1 cellular context compared by ENCODE assay signal in genomic region chr19:18192673-18193387, GRCh38.
TF ChIP-seq lines count a peak whose summit lies in the region.

Gene MPV17L2 (plus strand): TSS chr19:18193218. CDS start chr19:18193282, 64 bp downstream.

TF ChIP-seq in K562, 482 proteins besides CTCF, POLR2A, EP300 and RAD21 (continued from another document and continues in another):
- TF ChIP-seq ARID3B (CRISPR knock-in tag; IDR thresholded peaks at IDR 0.05; ENCODE audit: borderline replicate concordance): no peak
- TF ChIP-seq ADNP (tag; IDR thresholded peaks at IDR 0.05): no peak
- TF ChIP-seq DPF2 (IDR thresholded peaks at IDR 0.05): no peak
- no peak for TF ChIP-seq FOXA3 (CRISPR knock-in tag; conservative IDR thresholded peaks at IDR 0.05 in 1 of 2, IDR thresholded peaks at IDR 0.05 in 1 of 2)
- no peak for TF ChIP-seq ZNF609 (CRISPR knock-in tag; IDR thresholded peaks at IDR 0.05; ENCODE audit: borderline replicate concordance)
- TF ChIP-seq KDM1A (IDR thresholded peaks at IDR 0.05): no peak
- TF ChIP-seq DEAF1 (CRISPR knock-in tag; IDR thresholded peaks at IDR 0.05): no peak
- TF ChIP-seq ZNF253 (CRISPR knock-in tag; conservative IDR thresholded peaks at IDR 0.05): no peak
- no peak for TF ChIP-seq BRD9 (IDR thresholded peaks at IDR 0.05; ENCODE audit: low read depth, partially characterized antibody)
- no peak for TF ChIP-seq ZNF41 (CRISPR knock-in tag; conservative IDR thresholded peaks at IDR 0.05)
- no peak for TF ChIP-seq ZNF3 (CRISPR knock-in tag; IDR thresholded peaks at IDR 0.05)
- no peak for TF ChIP-seq JUND (IDR thresholded peaks at IDR 0.05; ENCODE audit: borderline replicate concordance, low read depth, low read length)
- TF ChIP-seq JUND (tag; IDR thresholded peaks at IDR 0.05; ENCODE audit: borderline replicate concordance, low read depth, low read length): no peak
- TF ChIP-seq ZNF121 (CRISPR knock-in tag; conservative IDR thresholded peaks at IDR 0.05): no peak
- TF ChIP-seq COPS2 (conservative IDR thresholded peaks at IDR 0.05): no peak
- TF ChIP-seq ZNF239 (CRISPR knock-in tag; IDR thresholded peaks at IDR 0.05): no peak
- TF ChIP-seq XRCC5 (IDR thresholded peaks at IDR 0.05; ENCODE audit: low read depth, low read length): no peak
- TF ChIP-seq ILF3 (IDR thresholded peaks at IDR 0.05; ENCODE audit: borderline replicate concordance): no peak
- TF ChIP-seq ETS2 (tag; IDR thresholded peaks at IDR 0.05; ENCODE audit: borderline replicate concordance, poor library complexity, severe bottlenecking): no peak
- TF ChIP-seq KLF16 (IDR thresholded peaks at IDR 0.05): no peak
- no peak for TF ChIP-seq SRSF3 (IDR thresholded peaks at IDR 0.05; ENCODE audit: insufficient read depth, low read length)
- TF ChIP-seq ELK1 (CRISPR knock-in tag; IDR thresholded peaks at IDR 0.05): no peak
- no peak for TF ChIP-seq ZNF311 (CRISPR knock-in tag; IDR thresholded peaks at IDR 0.05)
- peak; percentile 98 for TF ChIP-seq ZNF395 (CRISPR knock-in tag; IDR thresholded peaks at IDR 0.05)
- TF ChIP-seq SRSF9 (IDR thresholded peaks at IDR 0.05; ENCODE audit: borderline replicate concordance, low read depth, low read length): no peak
- no peak for TF ChIP-seq ZNF75A (CRISPR knock-in tag; IDR thresholded peaks at IDR 0.05)
- no peak for TF ChIP-seq NR2F6 (CRISPR knock-in tag; IDR thresholded peaks at IDR 0.05)
- TF ChIP-seq RREB1 (CRISPR knock-in tag; IDR thresholded peaks at IDR 0.05): no peak
- TF ChIP-seq NKRF (IDR thresholded peaks at IDR 0.05; ENCODE audit: borderline replicate concordance): no peak; the same call in 1 of the 2 replicates
- no peak for TF ChIP-seq ZNF384 (IDR thresholded peaks at IDR 0.05; ENCODE audit: low read depth, low read length)
- TF ChIP-seq ZNF512 (tag; IDR thresholded peaks at IDR 0.05): no peak
- no peak for TF ChIP-seq GTF2F1 (IDR thresholded peaks at IDR 0.05; ENCODE audit: low read depth, low read length)
- TF ChIP-seq RAD51 (IDR thresholded peaks at IDR 0.05; ENCODE audit: borderline replicate concordance, low read depth): no peak
- 0 out of 2 replicates have a peak, but pooled peaks have one; percentile 8 for TF ChIP-seq USF2 (CRISPR knock-in tag; IDR thresholded peaks at IDR 0.05)
- peak; percentile 39; the same call in 1 of the 2 replicates for TF ChIP-seq TFAP4 (CRISPR knock-in tag; IDR thresholded peaks at IDR 0.05; ENCODE audit: borderline replicate concordance)
- TF ChIP-seq NR4A1 (CRISPR knock-in tag; IDR thresholded peaks at IDR 0.05): no peak
- TF ChIP-seq NR4A1 (tag; IDR thresholded peaks at IDR 0.05): peak; percentile 72; the same call in 1 of the 2 replicates
- TF ChIP-seq CHD2 (IDR thresholded peaks at IDR 0.05; ENCODE audit: low read depth, low read length): peak; percentile 93
- TF ChIP-seq SMARCA4 (IDR thresholded peaks at IDR 0.05): no peak
